In the genomic region with DNA sequence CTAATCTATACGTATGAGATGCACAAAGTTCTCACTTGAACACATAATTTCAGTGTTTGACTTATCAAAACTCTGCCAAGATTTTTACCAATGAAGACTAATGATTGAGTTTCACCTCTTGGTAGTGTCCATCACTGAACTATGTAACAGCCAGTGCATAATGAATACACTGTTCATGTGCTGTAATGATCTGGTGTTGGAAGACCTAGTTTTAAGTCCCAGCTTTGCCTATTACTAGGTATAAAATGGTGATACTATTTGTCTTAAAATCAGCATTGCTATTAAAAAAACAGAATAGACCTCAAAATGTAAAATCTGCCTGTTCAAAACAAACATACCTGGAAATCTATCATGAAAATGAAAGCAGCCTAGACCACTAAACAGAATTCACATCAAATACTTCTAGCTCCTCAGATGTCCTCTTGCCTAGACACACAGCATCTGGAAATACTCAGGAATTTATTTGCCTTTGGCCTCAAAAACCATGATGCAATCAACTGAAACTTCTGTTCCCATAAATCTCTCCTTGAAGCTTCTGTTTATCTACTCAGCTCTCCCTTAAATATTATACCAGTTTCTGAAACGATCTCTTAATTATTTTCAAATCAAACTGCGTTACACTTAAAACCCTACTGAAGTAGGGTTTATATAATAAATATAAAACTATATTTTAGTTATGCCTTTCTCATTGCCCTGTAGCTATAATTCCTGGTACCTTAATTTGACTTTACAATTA, we compare ENCODE assay signal across 8 cellular contexts.
DNase-seq lines count a peak whose midpoint lies in the region; ATAC-seq lines count a peak whose summit lies in the region.

No MANE protein-coding gene starts in this region.

- H3K4me3 ChIP-seq in skeletal muscle cell (ENCODE audit: low read depth, low read length): no peak overlapping the region

- no peak for ATAC-seq in GM19324 (IDR thresholded peaks at IDR 0.05; ENCODE audit: low FRiP score, unreplicated experiment)

- peak; percentile 77 for DNase-seq in GM04504 (ENCODE audit: low read depth)
- peak; percentile 26 for DNase-seq in RKO (ENCODE audit: low spot score)
- peak; percentile 83 for DNase-seq in fibroblast of gingiva (ENCODE audit: low read depth)
- peak; percentile 81 for DNase-seq in skeletal muscle cell (ENCODE audit: low read depth)
- DNase-seq in activated T-cell treated with anti-CD3 and anti-CD28 coated beads, Interleukin-2, amount 50 U/mL, for 1 hour: no peak
- DNase-seq in NCI-H2227 treated with DMSO at 0.1 percent for 48 hours (lab: John Stamatoyannopoulos, UW): no peak
- DNase-seq in hippocampal formation (lab: John Stamatoyannopoulos, UW): no peak

Comparison
In these comparisons a context has a peak if more than half of its experiments do, and no peak if none do; other contexts are left out.
1. DNase-seq: peak in GM04504 (single experiment), RKO (single experiment), fibroblast of gingiva (single experiment) and skeletal muscle cell (single experiment); none in activated T-cell treated with anti-CD3 and anti-CD28 coated beads, Interleukin-2, amount 50 U/mL, for 1 hour (single experiment), NCI-H2227 treated with DMSO at 0.1 percent for 48 hours (single experiment) and hippocampal formation (0 of 2).